In the genomic region with DNA sequence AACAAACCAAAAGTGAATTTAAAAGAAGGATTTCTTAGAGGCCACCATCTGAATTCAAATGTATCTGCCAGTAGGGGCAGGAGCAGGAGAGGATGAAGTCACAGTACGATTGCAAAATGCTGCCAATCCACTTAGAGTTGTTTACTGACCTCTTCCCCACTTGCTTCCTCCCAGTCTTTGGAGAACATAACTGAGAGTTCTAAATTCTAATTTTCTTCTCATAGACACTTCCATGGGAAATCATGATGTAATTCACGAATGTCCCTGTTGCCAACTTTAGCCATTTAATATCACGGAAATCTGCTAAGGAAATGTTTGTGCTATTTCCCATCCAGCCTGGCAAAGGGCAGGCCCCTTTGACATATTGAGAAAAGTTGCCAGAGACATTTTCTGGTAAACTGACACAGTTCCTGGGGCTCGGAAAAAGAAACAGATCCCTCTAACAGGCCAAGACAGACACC, we compare ENCODE assay signal across 9 cellular contexts. TPM values are rescaled to one million over a fixed set of nuclear protein-coding genes. Genes with fewer than 3 reads are reported as not detected.
DNase-seq lines count a peak whose midpoint lies in the region; ATAC-seq and TF ChIP-seq lines count a peak whose summit lies in the region.
"Had no signal": no experiment of that assay in that cellular context is flagged by ENCODE, and none has a peak within 500 bp of the region (broad histone marks: within the 10 kb centered on the region; RNA-seq: fewer than 3 reads in every experiment).

No MANE protein-coding gene starts in this region.

- H3K4me1 ChIP-seq in smooth muscle cell (ENCODE audit: low read depth) (peaks cover 9% of the 10 kb centered on the region), SJCRH30 (no peaks in the 10 kb centered on the region)
- H3K4me1 ChIP-seq: SJSA1 had no signal

- peak; percentile 28; the same call in 1 of the 2 replicates for TF ChIP-seq CTCF in VCaP (conservative IDR thresholded peaks at IDR 0.05)
- TF ChIP-seq CTCF in smooth muscle cell (IDR thresholded peaks at IDR 0.05; ENCODE audit: borderline replicate concordance, insufficient read depth, poor library complexity, severe bottlenecking), result no peak

- H3K4me3 ChIP-seq in smooth muscle cell (no peak overlapping the region), SJCRH30 (no peak overlapping the region)
- H3K4me3 ChIP-seq: SJSA1 had no signal

- intact Hi-C loops in left ventricle myocardium superior (cut with micrococcal nuclease), result no loop called here

- H3K79me2 ChIP-seq in smooth muscle cell (ENCODE audit: low read depth), result no peaks in the 10 kb centered on the region

- DNase-seq in HCEC 1CT (peak; percentile 67), left ventricle myocardium superior (no peak), smooth muscle cell (lab: John Stamatoyannopoulos, UW; ENCODE audit: unreplicated experiment) (no peak), cerebellar nuclear complex (lab: John Stamatoyannopoulos, UW) (no peak), SJCRH30 (no peak)

- 49% methylated on average over 4 of the region's 4 CpGs for WGBS in smooth muscle cell (ENCODE audit: low lambda C conversion rate)

- H3K4me2 ChIP-seq in smooth muscle cell, result no peak overlapping the region

- H2AFZ ChIP-seq in smooth muscle cell (ENCODE audit: low read depth), result peak overlapping the region; percentile 84

- H3K36me3 ChIP-seq in smooth muscle cell (ENCODE audit: low read depth) (no peaks in the 10 kb centered on the region), SJCRH30 (no peaks in the 10 kb centered on the region)
- H3K36me3 ChIP-seq: SJSA1 had no signal

- H3K27ac ChIP-seq in VCaP, result no peak overlapping the region
- peak overlapping the region; percentile 49 for H3K27ac ChIP-seq in smooth muscle cell (ENCODE audit: low read depth)
- no peak overlapping the region for H3K27ac ChIP-seq in SJCRH30
- H3K27ac ChIP-seq: SJSA1 had no signal

- H4K20me1 ChIP-seq in smooth muscle cell (ENCODE audit: low read depth), result no peaks in the 10 kb centered on the region

- H3K9ac ChIP-seq in smooth muscle cell (ENCODE audit: low read depth), result no peak overlapping the region

- H3K9me3 ChIP-seq in smooth muscle cell (replicated peaks; ENCODE audit: low read depth), result no peaks in the 10 kb centered on the region
- H3K9me3 ChIP-seq in SJCRH30 (replicated peaks), result no peaks in the 10 kb centered on the region
- H3K9me3 ChIP-seq: SJSA1 had no signal

- no peaks in the 10 kb centered on the region for H3F3A ChIP-seq in smooth muscle cell (ENCODE audit: low read depth)

- ATAC-seq in left ventricle myocardium superior (peak; percentile 96), HG03159 (IDR thresholded peaks at IDR 0.05; ENCODE audit: unreplicated experiment) (no peak), GM21737 (IDR thresholded peaks at IDR 0.05; ENCODE audit: unreplicated experiment) (no peak)

- H3K27me3 ChIP-seq in smooth muscle cell (ENCODE audit: low read depth) (no peaks in the 10 kb centered on the region), SJCRH30 (no peaks in the 10 kb centered on the region)
- H3K27me3 ChIP-seq: SJSA1 had no signal

RNA-seq across cellular contexts. Expression of gene NOCT, which starts 33.6 kb away (rescaled TPM):
- total RNA-seq in left ventricle myocardium superior, result 10.1 TPM
- 33.4 and 34.4 TPM in 2 replicates for total RNA-seq in smooth muscle cell
- 6.7 and 8.8 TPM in 2 replicates for polyA plus RNA-seq in smooth muscle cell
- 12.8 and 13.8 TPM in 2 replicates for total RNA-seq in SJCRH30 (2014; rRNA removed; shearing (Covaris generic))
